ENCODE assay signal across 11 cellular contexts in the genomic region with DNA sequence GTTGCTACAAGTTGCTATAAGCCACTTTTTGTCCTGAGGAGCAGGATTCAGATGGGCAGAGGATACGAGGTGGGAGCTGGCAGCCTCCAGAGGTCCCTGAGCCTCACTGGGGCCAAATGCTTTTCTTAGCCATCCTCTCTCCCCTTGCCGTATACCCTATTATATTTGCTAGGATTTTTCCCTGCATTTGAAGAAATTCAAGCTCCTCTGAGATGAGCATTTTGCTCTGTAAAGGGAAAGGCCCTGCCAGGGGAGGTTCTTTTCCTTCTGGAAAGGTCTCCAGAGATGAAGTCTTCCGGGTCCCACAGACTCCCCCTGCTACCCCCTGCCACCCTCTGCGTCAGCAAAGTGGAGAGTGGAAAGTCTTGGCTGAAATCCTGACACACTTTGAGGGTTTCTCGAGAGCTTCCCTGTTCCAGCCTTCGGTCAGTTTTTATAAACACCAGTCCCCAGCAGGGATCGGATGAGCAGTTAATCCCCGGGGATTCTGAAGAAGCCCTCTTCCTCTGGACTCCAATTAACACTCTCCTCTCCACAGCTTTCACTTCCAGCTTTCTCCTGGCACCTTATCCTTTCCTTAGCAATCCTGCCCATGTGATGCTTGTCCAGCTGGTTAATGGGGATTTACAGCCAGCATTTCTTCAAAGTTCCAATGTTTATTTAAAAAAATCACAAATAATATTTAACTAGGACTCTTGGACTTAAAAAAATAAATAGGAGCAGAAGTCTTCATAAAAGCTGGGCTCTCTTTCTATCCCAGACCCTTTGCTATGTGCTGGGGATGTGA. TPM values are rescaled to one million over a fixed set of nuclear protein-coding genes. Genes with fewer than 3 reads are reported as not detected.
A peak's percentile ranks its signal among the peaks of the same experiment; 100 is the strongest.
DNase-seq lines count a peak whose midpoint lies in the region; ATAC-seq and TF ChIP-seq lines count a peak whose summit lies in the region.
"Had no signal": no experiment of that assay in that cellular context is flagged by ENCODE, and none has a peak within 500 bp of the region (broad histone marks: within the 10 kb centered on the region; RNA-seq: fewer than 3 reads in every experiment).

No MANE protein-coding gene starts in this region.

- no peak overlapping the region for H3K9ac ChIP-seq in mucosa of rectum (ENCODE audit: low read depth in 1 of 2, low read length in 2 of 2)

- H3K4me1 ChIP-seq in Peyer's patch (peaks cover 0 to 46% (median 29%) of the 10 kb centered on the region in 4 donors), esophagus muscularis mucosa (peaks cover 50 to 79% (median 70%) of the 10 kb centered on the region in 4 donors), mucosa of rectum (ENCODE audit: control insufficient read depth in 2 of 2, insufficient read depth in 2 of 2, low read length in 2 of 2) (peaks cover 20 to 22% of the 10 kb centered on the region in 2 donors), thoracic aorta (ENCODE audit: control insufficient read depth in 1 of 2, low read depth in 2 of 2) (peaks cover 34 to 53% of the 10 kb centered on the region in 2 donors)
- H3K4me1 ChIP-seq in naive thymus-derived CD4-positive, alpha-beta T cell (ENCODE audit: control insufficient read depth in 2 of 2, insufficient read depth in 2 of 2, low read length in 2 of 2), result no peaks in the 10 kb centered on the region

- TF ChIP-seq CTCF in Peyer's patch (IDR thresholded peaks at IDR 0.05) (no peak), esophagus muscularis mucosa (IDR thresholded peaks at IDR 0.05) (no peak), thoracic aorta (IDR thresholded peaks at IDR 0.05) (no peak)

- H3K27ac ChIP-seq in Peyer's patch (peak overlapping the region; percentile 60 to 78 (median 68)), esophagus muscularis mucosa (replicated peaks in 1 of 4) (peak overlapping the region; percentile 72 to 80 (median 76)), mucosa of rectum (ENCODE audit: low read depth in 2 of 2, low read length in 2 of 2) (peak overlapping the region; percentile 70 to 73), thoracic aorta (peak overlapping the region; percentile 24 to 64)
- H3K27ac ChIP-seq in naive thymus-derived CD4-positive, alpha-beta T cell (ENCODE audit: low read depth, low read length), result no peak overlapping the region

- H3K36me3 ChIP-seq in Peyer's patch (no peaks in the 10 kb centered on the region), esophagus muscularis mucosa (no peaks in the 10 kb centered on the region), mucosa of rectum (ENCODE audit: control insufficient read depth in 2 of 2, insufficient read depth in 2 of 2, low read length in 2 of 2) (no peaks in the 10 kb centered on the region), thoracic aorta (no peaks in the 10 kb centered on the region)
- no peaks in the 10 kb centered on the region for H3K36me3 ChIP-seq in naive thymus-derived CD4-positive, alpha-beta T cell (ENCODE audit: control insufficient read depth in 2 of 3, insufficient read depth in 3 of 3, low read length in 3 of 3)

- DNase-seq in Peyer's patch, result no peak
- no peak for DNase-seq in esophagus muscularis mucosa (ENCODE audit: extremely low spot score)
- no peak for DNase-seq in thoracic aorta (ENCODE audit: low spot score)
- DNase-seq in stimulated activated CD4-positive, alpha-beta T cell treated with anti-CD3 and anti-CD28 coated beads, Interleukin-2, amount 100 ng/mL, for 24 hours, result no peak
- DNase-seq in islet precursor cell, result no peak
- DNase-seq in naive thymus-derived CD4-positive, alpha-beta T cell, result no peak
- DNase-seq: small intestine had no signal

- H3K27me3 ChIP-seq in Peyer's patch (no peaks in the 10 kb centered on the region), esophagus muscularis mucosa (no peaks in the 10 kb centered on the region), mucosa of rectum (ENCODE audit: control insufficient read depth in 2 of 2, insufficient read depth in 2 of 2, low read length in 2 of 2) (no peaks in the 10 kb centered on the region), thoracic aorta (replicated peaks; ENCODE audit: insufficient read depth) (no peaks in the 10 kb centered on the region)
- no peaks in the 10 kb centered on the region for H3K27me3 ChIP-seq in naive thymus-derived CD4-positive, alpha-beta T cell (ENCODE audit: control insufficient read depth in 2 of 2, insufficient read depth in 2 of 2, low read length in 2 of 2)

- no peak for TF ChIP-seq EP300 in esophagus muscularis mucosa (IDR thresholded peaks at IDR 0.05)

- peaks cover 0 to 30% (median 0%) of the 10 kb centered on the region in 7 donors for H3K4me1 Mint-ChIP-seq in naive thymus-derived CD4-positive, alpha-beta T cell
- H3K4me1 Mint-ChIP-seq: activated naive CD4-positive, alpha-beta T cell treated with anti-CD3 and anti-CD28 coated beads, Interleukin-2, amount 50 U/mL, for 24 hours had no signal

- no peak overlapping the region for H3K27ac Mint-ChIP-seq in naive thymus-derived CD4-positive, alpha-beta T cell
- H3K27ac Mint-ChIP-seq: activated naive CD4-positive, alpha-beta T cell treated with anti-CD3 and anti-CD28 coated beads, Interleukin-2, amount 50 U/mL, for 24 hours had no signal

- WGBS in esophagus muscularis mucosa, result 22% methylated on average over 8 of the region's 8 CpGs

- peaks cover 0 to 19% (median 4%) of the 10 kb centered on the region in 5 donors for H3K27me3 Mint-ChIP-seq in naive thymus-derived CD4-positive, alpha-beta T cell

- POLR2A ChIA-PET in naive thymus-derived CD4-positive, alpha-beta T cell (lab: Charles Lee), result no interaction called here

- H3K4me3 ChIP-seq in Peyer's patch, result no peak overlapping the region
- H3K4me3 ChIP-seq in esophagus muscularis mucosa, result peak overlapping the region in 1 of 4 donors; percentile 10
- no peak overlapping the region for H3K4me3 ChIP-seq in mucosa of rectum (ENCODE audit: low read length in 2 of 2)
- H3K4me3 ChIP-seq in thoracic aorta, result peak overlapping the region; percentile 29
- H3K4me3 ChIP-seq in naive thymus-derived CD4-positive, alpha-beta T cell (ENCODE audit: low read length), result no peak overlapping the region
- H3K4me3 ChIP-seq: K562 had no signal

- no peak overlapping the region for H3K4me3 Mint-ChIP-seq in naive thymus-derived CD4-positive, alpha-beta T cell
- H3K4me3 Mint-ChIP-seq: activated naive CD4-positive, alpha-beta T cell treated with anti-CD3 and anti-CD28 coated beads, Interleukin-2, amount 50 U/mL, for 24 hours had no signal

- H3K36me3 Mint-ChIP-seq in naive thymus-derived CD4-positive, alpha-beta T cell, result no peaks in the 10 kb centered on the region
- H3K36me3 Mint-ChIP-seq: activated naive CD4-positive, alpha-beta T cell treated with anti-CD3 and anti-CD28 coated beads, Interleukin-2, amount 50 U/mL, for 24 hours had no signal

- no peaks in the 10 kb centered on the region for H3K9me3 ChIP-seq in Peyer's patch
- H3K9me3 ChIP-seq in esophagus muscularis mucosa, result no peaks in the 10 kb centered on the region
- no peaks in the 10 kb centered on the region for H3K9me3 ChIP-seq in mucosa of rectum (ENCODE audit: control insufficient read depth in 2 of 2, low read length in 2 of 2)
- H3K9me3 ChIP-seq in thoracic aorta, result no peaks in the 10 kb centered on the region
- no peaks in the 10 kb centered on the region for H3K9me3 ChIP-seq in naive thymus-derived CD4-positive, alpha-beta T cell (ENCODE audit: control insufficient read depth in 2 of 3, low read length in 3 of 3)

- intact Hi-C loops in esophagus muscularis mucosa (cut with DNase I), result no loop called here
- intact Hi-C loops in naive thymus-derived CD4-positive, alpha-beta T cell (cut with micrococcal nuclease), result no loop called here

- ATAC-seq in thoracic aorta (ENCODE audit: insufficient number of reproducible peaks, low FRiP score, low read depth) (no peak), GM18858 (IDR thresholded peaks at IDR 0.05; ENCODE audit: unreplicated experiment) (no peak)
- no peak for ATAC-seq in naive thymus-derived CD4-positive, alpha-beta T cell
- ATAC-seq: K562 had no signal

- H3K9me3 Mint-ChIP-seq in naive thymus-derived CD4-positive, alpha-beta T cell, result no peaks in the 10 kb centered on the region
- H3K9me3 Mint-ChIP-seq: activated naive CD4-positive, alpha-beta T cell treated with anti-CD3 and anti-CD28 coated beads, Interleukin-2, amount 50 U/mL, for 24 hours had no signal

- CTCF ChIA-PET in naive thymus-derived CD4-positive, alpha-beta T cell (lab: Charles Lee), result no interaction called here

- TF ChIP-seq POLR2A in Peyer's patch (IDR thresholded peaks at IDR 0.05) (no peak), esophagus muscularis mucosa (IDR thresholded peaks at IDR 0.05; ENCODE audit: low read depth) (no peak)

RNA-seq across cellular contexts. Expression of a gene that starts 13.1 kb away (rescaled TPM):
- total RNA-seq in Peyer's patch (10 to 100 TPM in 1 of 4 donors, 1 to 10 TPM in 2, under 1 TPM in 1; 0.53 to 11.6 (median 4.6) TPM), esophagus muscularis mucosa (10 to 100 TPM; 10.3 to 13.3 (median 11.2) TPM), thoracic aorta (10 to 100 TPM in 1 of 2 donors, 1 to 10 TPM in 1; 5.6 to 12.5 TPM)
- total RNA-seq in naive thymus-derived CD4-positive, alpha-beta T cell, result 10 to 100 TPM in 1 of 5 experiments, 1 to 10 TPM in 2, under 1 TPM in 2; 0.16 to 48.7 (median 1.1) TPM
- 1 to 10 TPM in 1 of 2 donors, under 1 TPM in 1; 0.70 to 1.6 TPM for polyA plus RNA-seq in naive thymus-derived CD4-positive, alpha-beta T cell
